In genomic region chr1:209382701-209383100, GRCh38 we compare ENCODE assay signal across 23 cellular contexts.
DNase-seq lines count a peak whose midpoint lies in the region; ATAC-seq, FAIRE-seq and TF ChIP-seq lines count a peak whose summit lies in the region.
"Had no signal": no experiment of that assay in that cellular context is flagged by ENCODE, and none has a peak within 500 bp of the region (broad histone marks: within the 10 kb centered on the region; RNA-seq: fewer than 3 reads in every experiment).

No MANE protein-coding gene starts in this region.

- DNase-seq in NCI-H748 (lab: John Stamatoyannopoulos, UW; ENCODE audit: unreplicated experiment) (peak; percentile 74), NCI-H748 treated with DMSO at 0.1 percent for 48 hours (lab: John Stamatoyannopoulos, UW) (no peak), mesenchymal stem cell (no peak), GM12892 (ENCODE audit: insufficient read length) (no peak), D341Med (ENCODE audit: low spot score) (no peak), amygdala (lab: John Stamatoyannopoulos, UW) (no peak)
- DNase-seq: activated CD4-positive, alpha-beta T cell treated with anti-CD3 and anti-CD28 coated beads, Interleukin-2, amount 10 ng/mL, durations not matched to agents 24 days and 14 days; activated naive CD4-positive, alpha-beta T cell treated with anti-CD3 and anti-CD28 coated beads for 36 hours; activated T-cell treated with anti-CD3 and anti-CD28 coated beads, Interleukin-2, amount 50 U/mL, for 48 hours; amniotic stem cell; BE2C; cortex of kidney; IMR-90; naive thymus-derived CD4-positive, alpha-beta T cell; occipital lobe; retina; SJCRH30; stimulated activated CD4-positive, alpha-beta T cell treated with anti-CD3 and anti-CD28 coated beads, Interleukin-4, amount 100 ng/mL, for 1 hour; uterus had no signal

- peaks cover 6% of the 10 kb centered on the region for H3K27me3 Mint-ChIP-seq in brain
- H3K27me3 Mint-ChIP-seq: stimulated activated memory B cell treated with anti-CD40 and anti-IgM and Interleukin-4, amounts not matched to agents 10 μg/mL and 1 μg/mL and 100 μg/mL, for 72 hours had no signal

- peaks cover 3% of the 10 kb centered on the region for H3K4me1 ChIP-seq in mesenchymal stem cell (ENCODE audit: control insufficient read depth, insufficient read depth, low read depth, low read length)
- H3K4me1 ChIP-seq: BE2C, SJCRH30, uterus had no signal

- H4K91ac ChIP-seq in mesenchymal stem cell (ENCODE audit: low read length) = no peak overlapping the region

- H2BK15ac ChIP-seq in mesenchymal stem cell (ENCODE audit: low read depth, poor library complexity, severe bottlenecking) = no peak overlapping the region

- H3K23ac ChIP-seq in mesenchymal stem cell (ENCODE audit: low read length in 2 of 2) = no peak overlapping the region

- no peak overlapping the region for H3K18ac ChIP-seq in mesenchymal stem cell (ENCODE audit: low read depth in 1 of 2, low read length in 2 of 2)

- H3K36me3 ChIP-seq in mesenchymal stem cell (ENCODE audit: control insufficient read depth in 1 of 2, insufficient read depth in 2 of 2, low read depth in 1 of 2, low read length in 2 of 2) = no peaks in the 10 kb centered on the region
- H3K36me3 ChIP-seq: BE2C, cardiac muscle cell, SJCRH30, uterus had no signal

- FAIRE-seq in GM12892 (lab: Jason Lieb, UNC) = no peak

- TF ChIP-seq CTCF in brain (conservative IDR thresholded peaks at IDR 0.05) = no peak

- no peak overlapping the region for H3K27ac ChIP-seq in mesenchymal stem cell (ENCODE audit: low read length, poor library complexity, severe bottlenecking)
- H3K27ac ChIP-seq: SJCRH30, uterus had no signal

- H4K8ac ChIP-seq in mesenchymal stem cell (ENCODE audit: low read length) = peak overlapping the region; percentile 33

- H3K27me3 ChIP-seq in mesenchymal stem cell (ENCODE audit: control insufficient read depth in 1 of 2, insufficient read depth in 1 of 2, low read length in 2 of 2) = no peaks in the 10 kb centered on the region
- H3K27me3 ChIP-seq: BE2C, cardiac muscle cell, SJCRH30, uterus had no signal

- H2BK12ac ChIP-seq in mesenchymal stem cell (ENCODE audit: low read length in 2 of 2) = no peak overlapping the region

- H3K4me1 Mint-ChIP-seq in brain = peaks cover 28% of the 10 kb centered on the region
- H3K4me1 Mint-ChIP-seq: activated CD4-positive, alpha-beta T cell treated with anti-CD3 and anti-CD28 coated beads, Interleukin-2, amount 10 ng/mL, durations not matched to agents 24 days and 14 days; stimulated activated memory B cell treated with anti-CD40 and anti-IgM and Interleukin-4, amounts not matched to agents 10 μg/mL and 1 μg/mL and 100 μg/mL, for 72 hours had no signal

- TF ChIP-seq POLR2A in GM12892 (IDR thresholded peaks at IDR 0.05; ENCODE audit: low read depth, low read length) = no peak

- no peak overlapping the region for H3K14ac ChIP-seq in mesenchymal stem cell (ENCODE audit: low read length in 2 of 2)

- 94% methylated on average over 1 of the region's 1 CpG for WGBS in mesenchymal stem cell

- no peak overlapping the region for H3K9ac ChIP-seq in mesenchymal stem cell (ENCODE audit: low read length)

- peak overlapping the region in 3 of 5 experiments; percentile 12 to 72 (median 63) for H3K27ac Mint-ChIP-seq in brain
- H3K27ac Mint-ChIP-seq: activated CD4-positive, alpha-beta T cell treated with anti-CD3 and anti-CD28 coated beads, Interleukin-2, amount 10 ng/mL, durations not matched to agents 24 days and 14 days; activated naive CD4-positive, alpha-beta T cell treated with anti-CD3 and anti-CD28 coated beads for 36 hours; naive thymus-derived CD4-positive, alpha-beta T cell; stimulated activated memory B cell treated with anti-CD40 and anti-IgM and Interleukin-4, amounts not matched to agents 10 μg/mL and 1 μg/mL and 100 μg/mL, for 72 hours had no signal

- no peak overlapping the region for H3K4me3 Mint-ChIP-seq in brain
- H3K4me3 Mint-ChIP-seq: activated CD4-positive, alpha-beta T cell treated with anti-CD3 and anti-CD28 coated beads, Interleukin-2, amount 10 ng/mL, durations not matched to agents 24 days and 14 days; activated naive CD4-positive, alpha-beta T cell treated with anti-CD3 and anti-CD28 coated beads for 36 hours; naive thymus-derived CD4-positive, alpha-beta T cell; stimulated activated memory B cell treated with anti-CD40 and anti-IgM and Interleukin-4, amounts not matched to agents 10 μg/mL and 1 μg/mL and 100 μg/mL, for 72 hours had no signal

- H3K36me3 Mint-ChIP-seq in brain = no peaks in the 10 kb centered on the region
- H3K36me3 Mint-ChIP-seq: naive thymus-derived CD4-positive, alpha-beta T cell; stimulated activated memory B cell treated with anti-CD40 and anti-IgM and Interleukin-4, amounts not matched to agents 10 μg/mL and 1 μg/mL and 100 μg/mL, for 72 hours had no signal

- no peak overlapping the region for H2BK120ac ChIP-seq in mesenchymal stem cell (ENCODE audit: low read depth, low read length)

- H3K9me3 ChIP-seq in mesenchymal stem cell (ENCODE audit: control insufficient read depth, low read length) = no peaks in the 10 kb centered on the region
- H3K9me3 ChIP-seq: BE2C, SJCRH30, uterus had no signal

- no peak overlapping the region for H3K4ac ChIP-seq in mesenchymal stem cell (ENCODE audit: low read depth in 1 of 2, low read length in 2 of 2)

- peak overlapping the region; percentile 4 for H2AK5ac ChIP-seq in mesenchymal stem cell (ENCODE audit: low read length, severe bottlenecking)

- no peak overlapping the region for H3K4me3 ChIP-seq in mesenchymal stem cell (ENCODE audit: insufficient read depth in 1 of 2, low read depth in 1 of 2, low read length in 2 of 2)
- H3K4me3 ChIP-seq: cardiac muscle cell, SJCRH30, uterus had no signal

- no peak overlapping the region for H2BK5ac ChIP-seq in mesenchymal stem cell (ENCODE audit: low read depth, low read length, poor library complexity, severe bottlenecking)

- no peaks in the 10 kb centered on the region for H3K79me1 ChIP-seq in mesenchymal stem cell (replicated peaks; ENCODE audit: low read length, poor library complexity, severe bottlenecking)

- H3K9me3 Mint-ChIP-seq in brain = peaks cover 0 to 3% (median 0%) of the 10 kb centered on the region in 5 experiments
- H3K9me3 Mint-ChIP-seq: activated CD4-positive, alpha-beta T cell treated with anti-CD3 and anti-CD28 coated beads, Interleukin-2, amount 10 ng/mL, durations not matched to agents 24 days and 14 days; activated naive CD4-positive, alpha-beta T cell treated with anti-CD3 and anti-CD28 coated beads for 36 hours; naive thymus-derived CD4-positive, alpha-beta T cell; stimulated activated memory B cell treated with anti-CD40 and anti-IgM and Interleukin-4, amounts not matched to agents 10 μg/mL and 1 μg/mL and 100 μg/mL, for 72 hours had no signal

- H3K4me2 ChIP-seq in mesenchymal stem cell (ENCODE audit: low read length, poor library complexity, severe bottlenecking) = no peak overlapping the region

- H2AFZ ChIP-seq in mesenchymal stem cell (ENCODE audit: low read depth, low read length) = no peak overlapping the region

- ATAC-seq in GM18498 (IDR thresholded peaks at IDR 0.05; ENCODE audit: unreplicated experiment) = no peak
- ATAC-seq: naive thymus-derived CD4-positive, alpha-beta T cell; stimulated activated memory B cell treated with anti-CD40 and anti-IgM and Interleukin-4, amounts not matched to agents 10 μg/mL and 1 μg/mL and 100 μg/mL, for 72 hours had no signal
